1 cellular context compared by ENCODE assay signal in genomic region chr7:47601119-47601880, GRCh38.
TF ChIP-seq lines count a peak whose summit lies in the region.

No MANE protein-coding gene starts in this region.

TF ChIP-seq in IMR-90, 13 proteins besides CTCF, POLR2A, EP300 and RAD21 (continued from another document):
- no peak for TF ChIP-seq ELK1 (IDR thresholded peaks at IDR 0.05; ENCODE audit: borderline replicate concordance, low read depth, low read length)
- TF ChIP-seq FOS (IDR thresholded peaks at IDR 0.05; ENCODE audit: low read depth, low read length) = peak; percentile 90
- peak; percentile 59 for TF ChIP-seq MAZ (IDR thresholded peaks at IDR 0.05; ENCODE audit: borderline replicate concordance, low read depth, low read length)
- TF ChIP-seq SMC3 (IDR thresholded peaks at IDR 0.05; ENCODE audit: low read depth, low read length) = peak; percentile 21; the same call in 1 of the 2 replicates
- TF ChIP-seq BHLHE40 (IDR thresholded peaks at IDR 0.05; ENCODE audit: low read depth, low read length) = peak; percentile 89
- no peak for TF ChIP-seq MAFK (IDR thresholded peaks at IDR 0.05; ENCODE audit: low read depth, low read length)
- no peak for TF ChIP-seq RFX5 (IDR thresholded peaks at IDR 0.05; ENCODE audit: low read depth, low read length)
- no peak for TF ChIP-seq MXI1 (IDR thresholded peaks at IDR 0.05; ENCODE audit: borderline replicate concordance, low read depth, low read length)
- peak; percentile 98 for TF ChIP-seq CEBPB (IDR thresholded peaks at IDR 0.05; ENCODE audit: low read depth, low read length)
